In genomic region chr6:137709424-137710281, GRCh38 we compare ENCODE assay signal across 14 cellular contexts.
A peak's percentile ranks its signal among the peaks of the same experiment; 100 is the strongest.
DNase-seq lines count a peak whose midpoint lies in the region; ATAC-seq and TF ChIP-seq lines count a peak whose summit lies in the region.
"Had no signal": no experiment of that assay in that cellular context is flagged by ENCODE, and none has a peak within 500 bp of the region (broad histone marks: within the 10 kb centered on the region; RNA-seq: fewer than 3 reads in every experiment).

No MANE protein-coding gene starts in this region.

- no peak overlapping the region for H3K4me3 ChIP-seq in DND-41 (ENCODE audit: low read depth in 1 of 2, low read length in 2 of 2)
- H3K4me3 ChIP-seq: uterus had no signal

- DNase-seq in DND-41 (no peak), iris pigment epithelial cell (ENCODE audit: low read depth) (peak; percentile 88), pons (ENCODE audit: low spot score) (no peak), superior temporal gyrus (ENCODE audit: extremely low spot score) (no peak)
- DNase-seq in activated naive CD4-positive, alpha-beta T cell treated with anti-CD3 and anti-CD28 coated beads, Interleukin-2, amount 50 U/mL, for 72 hours (ENCODE audit: low spot score in 2 of 2), result peak; percentile 44 to 61
- DNase-seq: aorta, DMS 273 treated with DMSO at 0.1 percent for 48 hours, H7, NCI-H1694, OCI-M1, uterus had no signal

- no peak overlapping the region for H2AFZ ChIP-seq in DND-41 (ENCODE audit: low read depth, low read length)

- H3K9me3 Mint-ChIP-seq in activated naive CD4-positive, alpha-beta T cell treated with anti-CD3 and anti-CD28 coated beads, Interleukin-2, amount 50 U/mL, for 72 hours, result peaks cover 19 to 20% of the 10 kb centered on the region in 2 donors

- H3K9me3 ChIP-seq in DND-41 (ENCODE audit: insufficient read depth, low read length, severe bottlenecking), result no peaks in the 10 kb centered on the region
- H3K9me3 ChIP-seq: uterus had no signal

- H3K27ac Mint-ChIP-seq in activated naive CD4-positive, alpha-beta T cell treated with anti-CD3 and anti-CD28 coated beads, Interleukin-2, amount 50 U/mL, for 72 hours, result peak overlapping the region in 1 of 2 donors; percentile 87

- peaks cover 55% of the 10 kb centered on the region for H3K4me1 ChIP-seq in DND-41 (ENCODE audit: insufficient read depth, low read length)
- H3K4me1 ChIP-seq: uterus had no signal

- H3K36me3 Mint-ChIP-seq in activated naive CD4-positive, alpha-beta T cell treated with anti-CD3 and anti-CD28 coated beads, Interleukin-2, amount 50 U/mL, for 72 hours, result peaks cover 9 to 20% of the 10 kb centered on the region in 2 donors

- H3K4me2 ChIP-seq in DND-41 (ENCODE audit: insufficient read depth, low read length), result no peak overlapping the region

- H3K36me3 ChIP-seq in DND-41 (ENCODE audit: insufficient read depth, low read length), result no peaks in the 10 kb centered on the region
- H3K36me3 ChIP-seq: uterus had no signal

- no peak overlapping the region for H3K9ac ChIP-seq in DND-41 (ENCODE audit: low read depth, low read length)

- no peaks in the 10 kb centered on the region for H4K20me1 ChIP-seq in DND-41 (ENCODE audit: insufficient read depth, low read length)

- peak overlapping the region; percentile 50 for H3K27ac ChIP-seq in DND-41 (ENCODE audit: low read length)
- H3K27ac ChIP-seq: uterus had no signal

- no peaks in the 10 kb centered on the region for H3K27me3 ChIP-seq in DND-41 (ENCODE audit: insufficient read depth, low read length, poor library complexity)
- H3K27me3 ChIP-seq: uterus had no signal

- no peak for TF ChIP-seq CTCF in DND-41 (IDR thresholded peaks at IDR 0.05; ENCODE audit: borderline replicate concordance, extremely low read depth, low read length, poor library complexity, severe bottlenecking)

- no peaks in the 10 kb centered on the region for H3K79me2 ChIP-seq in DND-41 (ENCODE audit: insufficient read depth, low read length)

- ATAC-seq in DND-41 (ENCODE audit: insufficient read depth, low read depth) (no peak), HG03354 (IDR thresholded peaks at IDR 0.05; ENCODE audit: poor library complexity, severe bottlenecking, unreplicated experiment) (peak; percentile 28), HG03159 (IDR thresholded peaks at IDR 0.05; ENCODE audit: unreplicated experiment) (no peak), HG03039 (IDR thresholded peaks at IDR 0.05; ENCODE audit: unreplicated experiment) (no peak)
- ATAC-seq in activated naive CD4-positive, alpha-beta T cell treated with anti-CD3 and anti-CD28 coated beads, Interleukin-2, amount 50 U/mL, for 72 hours, result peak; percentile 74 to 76

Comparison
In these comparisons a context has a peak if more than half of its experiments do, and no peak if none do; other contexts are left out.
1. ATAC-seq: peak in HG03354 (single experiment) and activated naive CD4-positive, alpha-beta T cell treated with anti-CD3 and anti-CD28 coated beads, Interleukin-2, amount 50 U/mL, for 72 hours (2 of 2); none in DND-41 (single experiment), HG03159 (single experiment) and HG03039 (single experiment).
2. DNase-seq: peak in activated naive CD4-positive, alpha-beta T cell treated with anti-CD3 and anti-CD28 coated beads, Interleukin-2, amount 50 U/mL, for 72 hours (2 of 2) and iris pigment epithelial cell (single experiment); none in DND-41 (single experiment), pons (single experiment) and superior temporal gyrus (single experiment).